8 cellular contexts compared by ENCODE assay signal in genomic region chr20:45971675-45972499, GRCh38. TPM values are rescaled to one million over a fixed set of nuclear protein-coding genes. Genes with fewer than 3 reads are reported as not detected.
DNase-seq lines count a peak whose midpoint lies in the region; ATAC-seq, FAIRE-seq and TF ChIP-seq lines count a peak whose summit lies in the region.

A gene with protein sequence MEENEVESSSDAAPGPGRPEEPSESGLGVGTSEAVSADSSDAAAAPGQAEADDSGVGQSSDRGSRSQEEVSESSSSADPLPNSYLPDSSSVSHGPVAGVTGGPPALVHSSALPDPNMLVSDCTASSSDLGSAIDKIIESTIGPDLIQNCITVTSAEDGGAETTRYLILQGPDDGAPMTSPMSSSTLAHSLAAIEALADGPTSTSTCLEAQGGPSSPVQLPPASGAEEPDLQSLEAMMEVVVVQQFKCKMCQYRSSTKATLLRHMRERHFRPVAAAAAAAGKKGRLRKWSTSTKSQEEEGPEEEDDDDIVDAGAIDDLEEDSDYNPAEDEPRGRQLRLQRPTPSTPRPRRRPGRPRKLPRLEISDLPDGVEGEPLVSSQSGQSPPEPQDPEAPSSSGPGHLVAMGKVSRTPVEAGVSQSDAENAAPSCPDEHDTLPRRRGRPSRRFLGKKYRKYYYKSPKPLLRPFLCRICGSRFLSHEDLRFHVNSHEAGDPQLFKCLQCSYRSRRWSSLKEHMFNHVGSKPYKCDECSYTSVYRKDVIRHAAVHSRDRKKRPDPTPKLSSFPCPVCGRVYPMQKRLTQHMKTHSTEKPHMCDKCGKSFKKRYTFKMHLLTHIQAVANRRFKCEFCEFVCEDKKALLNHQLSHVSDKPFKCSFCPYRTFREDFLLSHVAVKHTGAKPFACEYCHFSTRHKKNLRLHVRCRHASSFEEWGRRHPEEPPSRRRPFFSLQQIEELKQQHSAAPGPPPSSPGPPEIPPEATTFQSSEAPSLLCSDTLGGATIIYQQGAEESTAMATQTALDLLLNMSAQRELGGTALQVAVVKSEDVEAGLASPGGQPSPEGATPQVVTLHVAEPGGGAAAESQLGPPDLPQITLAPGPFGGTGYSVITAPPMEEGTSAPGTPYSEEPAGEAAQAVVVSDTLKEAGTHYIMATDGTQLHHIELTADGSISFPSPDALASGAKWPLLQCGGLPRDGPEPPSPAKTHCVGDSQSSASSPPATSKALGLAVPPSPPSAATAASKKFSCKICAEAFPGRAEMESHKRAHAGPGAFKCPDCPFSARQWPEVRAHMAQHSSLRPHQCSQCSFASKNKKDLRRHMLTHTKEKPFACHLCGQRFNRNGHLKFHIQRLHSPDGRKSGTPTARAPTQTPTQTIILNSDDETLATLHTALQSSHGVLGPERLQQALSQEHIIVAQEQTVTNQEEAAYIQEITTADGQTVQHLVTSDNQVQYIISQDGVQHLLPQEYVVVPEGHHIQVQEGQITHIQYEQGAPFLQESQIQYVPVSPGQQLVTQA (N-terminal part only) (minus strand): TSS chr20:45972203. CDS start chr20:45971410, 793 bp downstream.

- H3K4me1 ChIP-seq in HepG2 (ENCODE audit: insufficient read depth, low read length), result peaks cover 26% of the 10 kb centered on the region

- 1% methylated on average over 41 of the region's 72 CpGs for WGBS in HepG2 (ENCODE audit: low lambda C conversion rate)

- TF ChIP-seq POLR2A in HepG2 (IDR thresholded peaks at IDR 0.05; ENCODE audit: insufficient read depth in 1 of 2, low read depth in 2 of 2, low read length in 2 of 2), result peak; percentile 65 to 95; a peak in 3 of 4 replicates

- TF ChIP-seq EP300 in HepG2 (IDR thresholded peaks at IDR 0.05; ENCODE audit: low read depth in 2 of 2, low read length in 2 of 2) (peak in 1 of 2 experiments; percentile 39; a peak in 3 of 4 replicates), HepG2 (CRISPR knock-in tag; IDR thresholded peaks at IDR 0.05; ENCODE audit: borderline replicate concordance) (peak; percentile 26)

- peak within 1 kb of the TSS; percentile 89 for H3K4me2 ChIP-seq in HepG2 (ENCODE audit: low read depth, low read length)

- peak within 1 kb of the TSS; percentile 82 to 97 (median 96) for H3K4me3 ChIP-seq in HepG2 (replicated peaks in 1 of 3; ENCODE audit: insufficient read depth in 1 of 3, low read depth in 2 of 3, low read length in 3 of 3)

- POLR2A ChIA-PET in HepG2 (lab: Yijun Ruan, JAX), result interaction anchor here (1.1 to 4.9 kb wide), 12 partner anchors 15 to 435 kb away, joined by 3 to 67 read pairs (median 9); partner anchors contain the start of genes CTSA, DNTTIP1, ELMO2 and NEURL2

- peak within 1 kb of the TSS; percentile 98 for H3K27ac ChIP-seq in HepG2 (ENCODE audit: extremely low read length, insufficient read depth, low read length)

- peak; percentile 93 for FAIRE-seq in HepG2 (lab: Jason Lieb, UNC)

- peak; percentile 44 for TF ChIP-seq RAD21 in HepG2 (CRISPR knock-in tag; IDR thresholded peaks at IDR 0.05)

- in situ Hi-C loops in HepG2 (cut with HindIII; ENCODE audit: extremely low pct_ligation_motif_present, low pct_unique_long_range_greater_than_20kb), result no loop called here

- peak; percentile 76 for ATAC-seq in GM19395 (IDR thresholded peaks at IDR 0.05; ENCODE audit: unreplicated experiment)
- ATAC-seq in HG03565 (IDR thresholded peaks at IDR 0.05; ENCODE audit: unreplicated experiment), result peak; percentile 67
- peak; percentile 82 for ATAC-seq in HepG2

- H3K36me3 ChIP-seq in HepG2 (replicated peaks in 1 of 2; ENCODE audit: control insufficient read depth in 1 of 2, insufficient read depth in 2 of 2, low read length in 2 of 2), result peaks cover 18 to 27% of the 10 kb centered on the region in 2 experiments

- 0 out of 2 replicates have a peak, but pooled peaks cover 2% of the 10 kb centered on the region for H4K20me1 ChIP-seq in HepG2 (ENCODE audit: insufficient read depth, low read length)

- intact Hi-C loops in HepG2 (cut with micrococcal nuclease; ENCODE audit: unreplicated experiment), result loop anchor here (5.0 kb wide), 4 partner anchors 40 to 630 kb away; partner anchors contain the start of genes NCOA5 and PCIF1

- H3K9me3 ChIP-seq in HepG2 (ENCODE audit: low read length), result no peaks in the 10 kb centered on the region

- H3K9ac ChIP-seq in HepG2 (ENCODE audit: insufficient read depth, low read depth, low read length), result peak within 1 kb of the TSS; percentile 99

- peaks cover 6% of the 10 kb centered on the region for H3K79me2 ChIP-seq in HepG2 (ENCODE audit: insufficient read depth, low read length)

- BruUV-seq in HepG2 (replicated peaks; lab: Mats Ljungman, UMichigan), result TSS peak; percentile 92

- peak within 1 kb of the TSS; percentile 99 for H2AFZ ChIP-seq in HepG2 (ENCODE audit: low read length)

- CTCF ChIA-PET in HepG2 (lab: Yijun Ruan, JAX; ENCODE audit: low intra/inter-chr PET ratio, low total read pairs), result interaction anchor here (0.9 to 1.1 kb wide), 2 partner anchors 42 to 82 kb away, joined by 3 read pairs; no protein-coding TSS in a partner anchor

- TF ChIP-seq CTCF in HepG2 (CRISPR knock-in tag; IDR thresholded peaks at IDR 0.05), result peak; percentile 60

- DNase-seq in CD1c-positive myeloid dendritic cell (ENCODE audit: extremely low spot score) (peak; percentile 97), NCI-H774 (lab: John Stamatoyannopoulos, UW) (peak; percentile 92), dermis blood vessel endothelial cell (peak; percentile 98), HepG2 (ENCODE audit: low spot score) (peak; percentile 96)
- DNase-seq in activated CD4-positive, alpha-beta T cell treated with anti-CD3 and anti-CD28 coated beads, Interleukin-2, amount 50 U/mL, for 4 hours, result peak; percentile 92 to 93
- DNase-seq in stimulated activated CD4-positive, alpha-beta T cell treated with anti-CD3 and anti-CD28 coated beads, Interleukin-4, amount 100 ng/mL, for 1 hour, result peak; percentile 95

- peaks cover 0 to 7% of the 10 kb centered on the region in 2 experiments; a peak in 1 of 5 replicates for H3K27me3 ChIP-seq in HepG2 (ENCODE audit: control insufficient read depth in 1 of 2, insufficient read depth in 2 of 2, low read length in 2 of 2)

TF ChIP-seq in HepG2, 621 proteins besides CTCF, POLR2A, EP300 and RAD21 (continues in another document):
- TF ChIP-seq ZNF24 (IDR thresholded peaks at IDR 0.05), result peak; percentile 81
- TF ChIP-seq TCF12 (IDR thresholded peaks at IDR 0.05), result no peak
- peak; percentile 7 for TF ChIP-seq TCF12 (CRISPR knock-in tag; IDR thresholded peaks at IDR 0.05)
- peak; percentile 62 for TF ChIP-seq SP2 (CRISPR knock-in tag; IDR thresholded peaks at IDR 0.05)
- TF ChIP-seq, protein P1, sequence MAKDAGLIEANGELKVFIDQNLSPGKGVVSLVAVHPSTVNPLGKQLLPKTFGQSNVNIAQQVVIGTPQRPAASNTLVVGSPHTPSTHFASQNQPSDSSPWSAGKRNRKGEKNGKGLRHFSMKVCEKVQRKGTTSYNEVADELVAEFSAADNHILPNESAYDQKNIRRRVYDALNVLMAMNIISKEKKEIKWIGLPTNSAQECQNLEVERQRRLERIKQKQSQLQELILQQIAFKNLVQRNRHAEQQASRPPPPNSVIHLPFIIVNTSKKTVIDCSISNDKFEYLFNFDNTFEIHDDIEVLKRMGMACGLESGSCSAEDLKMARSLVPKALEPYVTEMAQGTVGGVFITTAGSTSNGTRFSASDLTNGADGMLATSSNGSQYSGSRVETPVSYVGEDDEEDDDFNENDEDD (CRISPR knock-in tag; IDR thresholded peaks at IDR 0.05; ENCODE audit: borderline replicate concordance), result peak; percentile 63; the same call in 1 of the 2 replicates
- TF ChIP-seq MED8 (CRISPR knock-in tag; IDR thresholded peaks at IDR 0.05; ENCODE audit: insufficient replicate concordance), result peak; percentile 20
- TF ChIP-seq ZNF484 (CRISPR knock-in tag; IDR thresholded peaks at IDR 0.05; ENCODE audit: borderline replicate concordance, low read depth), result no peak
- TF ChIP-seq JARID2 (CRISPR knock-in tag; IDR thresholded peaks at IDR 0.05; ENCODE audit: insufficient replicate concordance), result peak; percentile 86
- peak; percentile 88; the same call in 1 of the 2 replicates for TF ChIP-seq ETS1 (CRISPR knock-in tag; IDR thresholded peaks at IDR 0.05)
- TF ChIP-seq ZNF558 (CRISPR knock-in tag; IDR thresholded peaks at IDR 0.05; ENCODE audit: borderline replicate concordance), result peak; percentile 72
- peak; percentile 73 for TF ChIP-seq ZNF891 (CRISPR knock-in tag; IDR thresholded peaks at IDR 0.05)

RNA-seq across cellular contexts. Expression of the gene that starts here (rescaled TPM):
- total RNA-seq in dermis blood vessel endothelial cell (14.8 and 17.4 TPM in 2 replicates), HepG2 (2016; rRNA removed; fragmentation: Illumina TruSeq; extraction: Trizol) (6.0 and 13.7 TPM in 2 replicates)
- 4.5 and 4.7 TPM in 2 replicates for total RNA-seq in HepG2 (2016; cell fraction: cytosol; rRNA removed; fragmentation: Illumina TruSeq; extraction: Trizol; ENCODE audit: low read depth)
- total RNA-seq in HepG2 (2016; cell fraction: insoluble cytoplasmic fraction; rRNA removed; fragmentation: Illumina TruSeq; extraction: Trizol), result 5.0 and 12.7 TPM in 2 replicates
- total RNA-seq in HepG2 (2016; cell fraction: membrane; rRNA removed; fragmentation: Illumina TruSeq; extraction: Trizol), result 6.7 and 7.0 TPM in 2 replicates
- total RNA-seq in HepG2 (2016; cell fraction: nucleus; rRNA removed; fragmentation: Illumina TruSeq; extraction: Trizol), result 18.8 and 22.0 TPM in 2 replicates
- 9.7 and 12.3 TPM in 2 replicates for polyA plus RNA-seq in HepG2 (2011; rRNA removed)
- polyA plus RNA-seq in HepG2 (2011; cell fraction: cytosol; rRNA removed), result 3.3 and 4.6 TPM in 2 replicates
- 62.4 and 81.3 TPM in 2 replicates for polyA plus RNA-seq in HepG2 (2011; cell fraction: nucleus; rRNA removed)
- polyA plus RNA-seq in HepG2 (2012), result 5.7 and 8.0 TPM in 2 replicates
- 1.5 TPM in 2 replicates for polyA plus RNA-seq in HepG2 (2016; cell fraction: cytosol; fragmentation: Illumina TruSeq; extraction: Trizol; ENCODE audit: low read depth)
- polyA plus RNA-seq in HepG2 (2016; cell fraction: insoluble cytoplasmic fraction; fragmentation: Illumina TruSeq; extraction: Trizol; ENCODE audit: low read depth), result 5.1 and 7.0 TPM in 2 replicates
- 2.9 and 3.1 TPM in 2 replicates for polyA plus RNA-seq in HepG2 (2016; cell fraction: membrane; fragmentation: Illumina TruSeq; extraction: Trizol; ENCODE audit: low read depth)
- polyA plus RNA-seq in HepG2 (2016; cell fraction: nucleus; fragmentation: Illumina TruSeq; extraction: Trizol; ENCODE audit: insufficient read depth, low read depth), result 40.5 and 45.7 TPM in 2 replicates
- 32.3 and 35.8 TPM in 2 replicates for polyA minus RNA-seq in HepG2 (2011; rRNA and poly(A)+ RNA removed; ENCODE audit: low replicate concordance)
- polyA minus RNA-seq in HepG2 (2011; cell fraction: cytosol; rRNA and poly(A)+ RNA removed), result 3.4 and 4.0 TPM in 2 replicates
- polyA minus RNA-seq in HepG2 (2011; cell fraction: nucleus; rRNA and poly(A)+ RNA removed), result 42.4 and 45.0 TPM in 2 replicates

Comparison
In these comparisons a context has a peak if more than half of its experiments do, and no peak if none do; other contexts are left out.
1. Peak in every context shown above with its lines: DNase-seq, ATAC-seq, H3K4me3 ChIP-seq and H3K27ac ChIP-seq.